In the genomic region with DNA sequence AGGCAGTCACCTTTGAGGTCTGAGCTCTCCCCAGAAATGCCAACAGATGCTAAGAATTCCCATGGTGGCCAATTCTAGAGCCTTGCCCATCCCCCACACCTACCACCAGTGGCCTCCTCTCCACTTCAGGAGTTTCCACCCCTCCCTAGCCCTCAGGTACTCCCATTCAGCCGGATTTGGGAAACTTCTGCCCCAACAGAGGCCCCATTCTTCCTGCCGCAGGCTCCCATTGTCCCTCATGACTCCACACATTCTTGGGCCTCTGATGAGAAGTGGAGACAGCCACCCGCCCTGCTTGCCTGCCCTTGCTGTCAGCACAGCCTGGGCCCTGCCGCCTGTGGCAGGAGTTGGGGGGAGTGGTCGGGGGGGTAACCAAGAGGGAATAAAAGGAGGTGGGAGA, we compare ENCODE assay signal across 28 cellular contexts. TPM values are rescaled to one million over a fixed set of nuclear protein-coding genes. Genes with fewer than 3 reads are reported as not detected.
DNase-seq lines count a peak whose midpoint lies in the region; ATAC-seq and TF ChIP-seq lines count a peak whose summit lies in the region.
"Had no signal": no experiment of that assay in that cellular context is flagged by ENCODE, and none has a peak within 500 bp of the region (broad histone marks: within the 10 kb centered on the region; RNA-seq: fewer than 3 reads in every experiment).

No MANE protein-coding gene starts in this region.

- H2AFZ ChIP-seq in hepatocyte (no peak overlapping the region), parathyroid adenoma (no peak overlapping the region)

- no peaks in the 10 kb centered on the region for H4K20me1 ChIP-seq in hepatocyte (ENCODE audit: insufficient read depth, poor library complexity, severe bottlenecking)

- peaks cover 35% of the 10 kb centered on the region for H3K27me3 ChIP-seq in hepatocyte
- H3K27me3 ChIP-seq in parathyroid adenoma (ENCODE audit: control insufficient read depth, insufficient read depth, low read length): peaks cover 13% of the 10 kb centered on the region

- ATAC-seq in HG03378 (IDR thresholded peaks at IDR 0.05; ENCODE audit: unreplicated experiment) (no peak), GM21515 (IDR thresholded peaks at IDR 0.05; ENCODE audit: unreplicated experiment) (no peak)
- ATAC-seq: effector memory CD8-positive, alpha-beta T cell; heart left ventricle; psoas muscle had no signal

- in situ Hi-C loops in G401 (cut with HindIII; ENCODE audit: low sequenced_read_pairs) (no loop called here), SK-MEL-5 (cut with HindIII; ENCODE audit: low pct_unique_long_range_greater_than_20kb, low sequenced_read_pairs) (no loop called here)

- H3K36me3 ChIP-seq in hepatocyte (replicated peaks; ENCODE audit: insufficient read depth, low read depth) (no peaks in the 10 kb centered on the region), parathyroid adenoma (ENCODE audit: control insufficient read depth, insufficient read depth, low read length) (no peaks in the 10 kb centered on the region)
- H3K36me3 ChIP-seq: heart left ventricle, SJCRH30, uterus, WERI-Rb-1 had no signal

- no peak overlapping the region for H3K9ac ChIP-seq in parathyroid adenoma

- no peaks in the 10 kb centered on the region for H3K79me2 ChIP-seq in hepatocyte
- H3K79me2 ChIP-seq in parathyroid adenoma: no peaks in the 10 kb centered on the region

- H3K9me3 ChIP-seq in hepatocyte (ENCODE audit: low read depth) (no peaks in the 10 kb centered on the region), parathyroid adenoma (ENCODE audit: control insufficient read depth, low read length) (no peaks in the 10 kb centered on the region)
- H3K9me3 ChIP-seq: heart left ventricle, psoas muscle, SJCRH30, uterus had no signal

- no peak overlapping the region for H3K4me3 ChIP-seq in hepatocyte
- no peak overlapping the region for H3K4me3 ChIP-seq in parathyroid adenoma (ENCODE audit: low read depth, low read length)
- H3K4me3 ChIP-seq: heart left ventricle, lung, psoas muscle, uterus had no signal

- H3K9me2 ChIP-seq in hepatocyte (replicated peaks; ENCODE audit: insufficient read depth): no peaks in the 10 kb centered on the region

- 37% methylated on average over 5 of the region's 5 CpGs for WGBS in hepatocyte (ENCODE audit: low lambda C conversion rate, missing lambda C conversion rate)

- TF ChIP-seq CTCF in hepatocyte (IDR thresholded peaks at IDR 0.05; ENCODE audit: poor library complexity) (no peak), parathyroid adenoma (IDR thresholded peaks at IDR 0.05) (no peak)

- H3K4me2 ChIP-seq in hepatocyte (no peak overlapping the region), parathyroid adenoma (ENCODE audit: low read length) (no peak overlapping the region)

- peak; percentile 29 for DNase-seq in G401 (ENCODE audit: low spot score)
- DNase-seq in SK-MEL-5 (ENCODE audit: low read depth, low spot score): peak; percentile 75
- no peak for DNase-seq in hepatocyte (ENCODE audit: low spot score)
- DNase-seq in NCI-H187 (lab: John Stamatoyannopoulos, UW): no peak
- no peak for DNase-seq in H4 (ENCODE audit: low spot score)
- DNase-seq: activated CD4-positive, alpha-beta memory T cell treated with anti-CD3 and anti-CD28 coated beads, Interleukin-2, amount 10 ng/mL, durations not matched to agents 7 days and 5 days; activated naive CD4-positive, alpha-beta T cell treated with anti-CD3 and anti-CD28 coated beads, Interleukin-2, amount 50 U/mL, for 16 hours; aorta; CD4-positive, CD25-positive, alpha-beta regulatory T cell; effector memory CD8-positive, alpha-beta T cell; heart left ventricle; HFFc6; kidney; naive B cell; NCI-H1105 treated with DMSO at 0.1 percent for 48 hours; psoas muscle; small intestine; stimulated activated CD4-positive, alpha-beta T cell treated with anti-CD3 and anti-CD28 coated beads, Interleukin-4, amount 100 ng/mL, for 4 hours; uterus had no signal

- peak overlapping the region; percentile 79 for H3K27ac ChIP-seq in hepatocyte
- peak overlapping the region; percentile 74 for H3K27ac ChIP-seq in parathyroid adenoma
- H3K27ac ChIP-seq: heart left ventricle, psoas muscle, uterus, WERI-Rb-1 had no signal

- H3K4me1 ChIP-seq in hepatocyte (ENCODE audit: insufficient read depth) (peaks cover 36% of the 10 kb centered on the region), parathyroid adenoma (peaks cover 4% of the 10 kb centered on the region)

RNA-seq across cellular contexts. Expression of a gene that starts 4.6 kb away (rescaled TPM):
- total RNA-seq in G401 (2014; rRNA removed; shearing (Covaris generic)): 1.7 and 1.8 TPM in 2 replicates
- 0.87 and 1.1 TPM in 2 replicates for total RNA-seq in SK-MEL-5 (2014; rRNA removed; shearing (Covaris generic))
- polyA plus RNA-seq in SK-MEL-5 (2015; cell fraction: cytosol; rRNA removed): 2.1 and 2.3 TPM in 2 replicates
- polyA plus RNA-seq in SK-MEL-5 (2015; cell fraction: nucleus; rRNA removed): 15.2 and 17.1 TPM in 2 replicates
- total RNA-seq in hepatocyte: 0.40 and 0.48 TPM in 2 replicates
- 0.35 and 0.58 TPM in 2 replicates for polyA plus RNA-seq in hepatocyte
- 0.66 and 0.89 TPM in 2 replicates for total RNA-seq in H4 (2014; rRNA removed; shearing (Covaris generic))
- total RNA-seq: chondrocyte, HFFc6, psoas muscle had no signal
- polyA plus RNA-seq: aorta; CD4-positive, CD25-positive, alpha-beta regulatory T cell; heart left ventricle; psoas muscle had no signal

RNA-seq across cellular contexts. Expression of a gene that starts 29.3 kb away (rescaled TPM):
- total RNA-seq in G401 (2014; rRNA removed; shearing (Covaris generic)): 13.2 and 15.0 TPM in 2 replicates
- 0.72 and 1.6 TPM in 2 replicates for total RNA-seq in SK-MEL-5 (2014; rRNA removed; shearing (Covaris generic))
- polyA plus RNA-seq in SK-MEL-5 (2015; cell fraction: cytosol; rRNA removed): 0.65 and 2.1 TPM in 2 replicates
- 6.2 and 6.6 TPM in 2 replicates for polyA plus RNA-seq in SK-MEL-5 (2015; cell fraction: nucleus; rRNA removed)
- 2.4 TPM in 1 of 2 replicates, not detected in the other for total RNA-seq in hepatocyte
- polyA plus RNA-seq in hepatocyte: 0.35 and 2.6 TPM in 2 replicates
- total RNA-seq in H4 (2014; rRNA removed; shearing (Covaris generic)): 1.5 TPM in 2 replicates
- total RNA-seq: aorta; CD4-positive, CD25-positive, alpha-beta regulatory T cell; chondrocyte; HFFc6; psoas muscle; T-helper 2 cell treated with Interferon-gamma antibody and Interleukin-4, amounts not matched to agents 100 ng/mL and 5 ng/mL, for 36 hours had no signal
- polyA plus RNA-seq: AG04450; aorta; CD4-positive, CD25-positive, alpha-beta regulatory T cell; heart left ventricle; psoas muscle had no signal

RNA-seq across cellular contexts. Expression of a gene that starts 53.3 kb away (rescaled TPM):
- 4.0 and 6.6 TPM in 2 replicates for total RNA-seq in G401 (2014; rRNA removed; shearing (Covaris generic))
- total RNA-seq in SK-MEL-5 (2014; rRNA removed; shearing (Covaris generic)): 2.4 and 2.7 TPM in 2 replicates
- polyA plus RNA-seq in SK-MEL-5 (2015; cell fraction: cytosol; rRNA removed): 19.0 and 21.3 TPM in 2 replicates
- 51.6 and 61.0 TPM in 2 replicates for polyA plus RNA-seq in SK-MEL-5 (2015; cell fraction: nucleus; rRNA removed)
- total RNA-seq in hepatocyte: 4.5 and 8.0 TPM in 2 replicates
- polyA plus RNA-seq in hepatocyte: 16.7 and 20.0 TPM in 2 replicates
- 0.72 and 4.4 TPM in 2 replicates for total RNA-seq in H4 (2014; rRNA removed; shearing (Covaris generic))
- polyA plus RNA-seq: CD4-positive, CD25-positive, alpha-beta regulatory T cell had no signal

Comparison
In these comparisons a context has a peak if more than half of its experiments do, and no peak if none do; other contexts are left out.
1. DNase-seq: peak in G401 (single experiment) and SK-MEL-5 (single experiment); none in hepatocyte (single experiment), NCI-H187 (0 of 2) and H4 (single experiment).